ENCODE assay signal across 16 cellular contexts in the genomic region with DNA sequence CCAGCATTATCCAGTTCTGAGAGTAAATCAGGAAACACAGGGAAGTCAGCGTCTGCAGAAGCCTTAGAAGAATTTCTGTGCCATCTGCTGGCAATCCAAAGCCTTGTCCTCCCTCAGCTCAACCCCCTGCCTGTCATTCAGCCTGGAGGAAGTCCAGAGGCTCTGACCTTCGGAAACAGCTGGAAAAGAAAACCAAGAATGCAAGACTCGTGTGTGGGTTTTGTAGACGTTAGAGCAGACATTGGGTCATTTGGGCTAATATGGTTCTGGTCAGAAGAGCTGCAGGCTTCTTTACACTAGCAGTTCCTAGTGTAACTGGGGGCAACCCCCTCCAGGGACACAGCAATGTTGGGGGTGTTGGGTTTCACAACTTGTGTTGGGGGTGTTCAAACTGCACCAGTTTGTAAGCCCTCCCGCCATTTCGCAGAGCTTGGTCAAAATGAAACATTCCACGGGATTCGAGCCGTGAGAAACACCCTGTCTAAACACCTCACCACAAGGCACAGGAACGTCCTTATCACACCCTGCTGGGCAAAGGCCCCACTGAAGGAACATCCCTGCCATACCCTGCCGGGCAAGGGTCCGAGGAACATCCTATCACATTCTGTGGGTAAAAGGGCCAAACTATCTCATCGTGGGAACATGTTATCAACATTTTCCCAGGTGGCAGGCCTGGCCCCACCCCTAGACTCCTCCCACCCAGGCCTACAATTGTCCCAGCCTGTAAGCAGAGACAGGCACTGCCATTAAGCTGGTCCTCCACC. TPM values are rescaled to one million over a fixed set of nuclear protein-coding genes. Genes with fewer than 3 reads are reported as not detected.
DNase-seq lines count a peak whose midpoint lies in the region; TF ChIP-seq lines count a peak whose summit lies in the region.
"Had no signal": no experiment of that assay in that cellular context is flagged by ENCODE, and none has a peak within 500 bp of the region (broad histone marks: within the 10 kb centered on the region; RNA-seq: fewer than 3 reads in every experiment).

No MANE protein-coding gene starts in this region.

- no peaks in the 10 kb centered on the region for H3K9me3 ChIP-seq in WERI-Rb-1 (ENCODE audit: severe bottlenecking)
- no peaks in the 10 kb centered on the region for H3K9me3 ChIP-seq in sigmoid colon

- no peak for TF ChIP-seq POLR2A in sigmoid colon (IDR thresholded peaks at IDR 0.05)

- WGBS in sigmoid colon, 2 donors, result 31 to 42% methylated on average over 13 of the region's 13 CpGs

- no peak overlapping the region for H3K4me3 Mint-ChIP-seq in osteocyte (ENCODE audit: unreplicated experiment)
- H3K4me3 Mint-ChIP-seq: activated B cell treated with CpG ODN at 0.5 μM for 24 hours; stimulated activated naive CD8-positive, alpha-beta T cell treated with anti-CD3 and anti-CD28 coated beads, Interleukin-15, Interleukin-2, amounts not matched to agents 100 ng/mL and 50 ng/mL, for 24 hours had no signal

- H3K27ac Mint-ChIP-seq in osteocyte (ENCODE audit: unreplicated experiment), result peak overlapping the region; percentile 56
- H3K27ac Mint-ChIP-seq: activated B cell treated with CpG ODN at 0.5 μM for 24 hours; stimulated activated naive CD8-positive, alpha-beta T cell treated with anti-CD3 and anti-CD28 coated beads, Interleukin-15, Interleukin-2, amounts not matched to agents 100 ng/mL and 50 ng/mL, for 24 hours had no signal

- H3K36me3 ChIP-seq in WERI-Rb-1, result no peaks in the 10 kb centered on the region
- no peaks in the 10 kb centered on the region for H3K36me3 ChIP-seq in sigmoid colon

- no peaks in the 10 kb centered on the region for H3K9me3 Mint-ChIP-seq in osteocyte (ENCODE audit: unreplicated experiment)
- H3K9me3 Mint-ChIP-seq: activated B cell treated with CpG ODN at 0.5 μM for 24 hours had no signal

- no peaks in the 10 kb centered on the region for H3K36me3 Mint-ChIP-seq in osteocyte (ENCODE audit: unreplicated experiment)

- TF ChIP-seq EP300 in sigmoid colon (IDR thresholded peaks at IDR 0.05), result no peak

- TF ChIP-seq CTCF in WERI-Rb-1 (IDR thresholded peaks at IDR 0.05; ENCODE audit: low read depth, low read length) (peak; percentile 13; the same call in 1 of the 2 replicates), osteocyte (IDR thresholded peaks at IDR 0.05) (peak; percentile 50), sigmoid colon (IDR thresholded peaks at IDR 0.05) (no peak)

- DNase-seq in ELF-1 (ENCODE audit: low read depth, low spot score) (peak; percentile 44), WERI-Rb-1 (peak; percentile 23), fibroblast of peridontal ligament (ENCODE audit: extremely low read depth) (peak; percentile 31), osteocyte (ENCODE audit: extremely low spot score, unreplicated experiment) (peak; percentile 73), sigmoid colon (no peak), islet precursor cell (no peak), HT-29 (ENCODE audit: low spot score) (no peak)
- no peak for DNase-seq in activated CD4-positive, alpha-beta T cell treated with anti-CD3 and anti-CD28 coated beads, Interleukin-2, amount 50 U/mL, for 1 hour
- DNase-seq: activated B cell treated with CpG ODN at 0.5 μM for 24 hours, amygdala, mesenchymal stem cell, NCI-H1436 treated with DMSO at 0.1 percent for 48 hours, posterior cingulate gyrus, SHP77 treated with DMSO at 0.1 percent for 48 hours had no signal

- peaks cover 49% of the 10 kb centered on the region for H3K27me3 ChIP-seq in WERI-Rb-1 (ENCODE audit: insufficient read depth, low read depth, severe bottlenecking)
- peaks cover 0 to 7% (median 5%) of the 10 kb centered on the region in 3 donors for H3K27me3 ChIP-seq in sigmoid colon

- peaks cover 14% of the 10 kb centered on the region for H3K4me1 Mint-ChIP-seq in osteocyte (ENCODE audit: unreplicated experiment)
- H3K4me1 Mint-ChIP-seq: activated B cell treated with CpG ODN at 0.5 μM for 24 hours had no signal

- no peak overlapping the region for H3K4me3 ChIP-seq in WERI-Rb-1 (ENCODE audit: low read depth, low read length)
- no peak overlapping the region for H3K4me3 ChIP-seq in sigmoid colon

- H3K27me3 Mint-ChIP-seq in osteocyte (ENCODE audit: unreplicated experiment), result no peaks in the 10 kb centered on the region

- no peaks in the 10 kb centered on the region for H3K4me1 ChIP-seq in sigmoid colon

- H3K27ac ChIP-seq in WERI-Rb-1, result no peak overlapping the region
- no peak overlapping the region for H3K27ac ChIP-seq in sigmoid colon
- H3K27ac ChIP-seq: C4-2B had no signal

- intact Hi-C loops in sigmoid colon (cut with DNase I), result no loop called here

RNA-seq across cellular contexts. Expression of gene SERPINA4, which starts 21.0 kb away (rescaled TPM):
- total RNA-seq in osteocyte (not detected in 2 replicates), sigmoid colon (not detected)
- not detected for polyA plus RNA-seq in sigmoid colon
- total RNA-seq in HT-29 (2014; rRNA removed; shearing (Covaris generic)), result 0.57 and 1.8 TPM in 2 replicates
- total RNA-seq: activated B cell treated with CpG ODN at 0.5 μM for 24 hours had no signal

RNA-seq across cellular contexts. Expression of gene SERPINA12, which starts 30.9 kb away (rescaled TPM):
- total RNA-seq in osteocyte, result not detected in 2 replicates
- total RNA-seq in sigmoid colon, result not detected
- not detected for polyA plus RNA-seq in sigmoid colon
- total RNA-seq in HT-29 (2014; rRNA removed; shearing (Covaris generic)), result not detected in 2 replicates
- total RNA-seq: activated B cell treated with CpG ODN at 0.5 μM for 24 hours had no signal

RNA-seq across cellular contexts. Expression of gene SERPINA5, which starts 41.0 kb away (rescaled TPM):
- total RNA-seq in osteocyte (0.16 TPM in 1 of 2 replicates, not detected in the other), sigmoid colon (1 to 10 TPM; 1.4 to 9.3 (median 3.3) TPM)
- polyA plus RNA-seq in sigmoid colon, result 1 to 10 TPM in 1 of 3 donors, under 1 TPM in 1, not detected in 1; 0.69 to 4.5 TPM
- 4.9 and 7.9 TPM in 2 replicates for total RNA-seq in HT-29 (2014; rRNA removed; shearing (Covaris generic))
- total RNA-seq: activated B cell treated with CpG ODN at 0.5 μM for 24 hours had no signal

Comparison
In these comparisons a context has a peak if more than half of its experiments do, and no peak if none do; other contexts are left out.
1. DNase-seq: peak in ELF-1 (single experiment), WERI-Rb-1 (single experiment), fibroblast of peridontal ligament (single experiment) and osteocyte (single experiment); none in sigmoid colon (single experiment), activated CD4-positive, alpha-beta T cell treated with anti-CD3 and anti-CD28 coated beads, Interleukin-2, amount 50 U/mL, for 1 hour (single experiment), islet precursor cell (single experiment) and HT-29 (single experiment).
2. CTCF ChIP-seq: peak in WERI-Rb-1 (single experiment) and osteocyte (single experiment); none in sigmoid colon (0 of 4).